ENCODE assay signal across 13 cellular contexts in genomic region chr15:45921978-45922377, GRCh38.
DNase-seq lines count a peak whose midpoint lies in the region; ATAC-seq and TF ChIP-seq lines count a peak whose summit lies in the region.
"Had no signal": no experiment of that assay in that cellular context is flagged by ENCODE, and none has a peak within 500 bp of the region (broad histone marks: within the 10 kb centered on the region; RNA-seq: fewer than 3 reads in every experiment).

No MANE protein-coding gene starts in this region.

- peak; percentile 54 to 58 for ATAC-seq in lower lobe of right lung
- peak; percentile 51 for ATAC-seq in upper lobe of right lung
- ATAC-seq in GM21423 (IDR thresholded peaks at IDR 0.05; ENCODE audit: unreplicated experiment), result no peak
- no peak for ATAC-seq in HG03025 (IDR thresholded peaks at IDR 0.05; ENCODE audit: low FRiP score, unreplicated experiment)
- ATAC-seq: GM23338 had no signal

- no peak overlapping the region for H3K4me3 ChIP-seq in lower lobe of right lung
- H3K4me3 ChIP-seq in upper lobe of right lung, result no peak overlapping the region
- H3K4me3 ChIP-seq: GM23338 had no signal

- CTCF ChIA-PET in MCF 10A (lab: Yijun Ruan, JAX), result no interaction called here

- no peaks in the 10 kb centered on the region for H3K27me3 Mint-ChIP-seq in MCF 10A (ENCODE audit: insufficient read depth, unreplicated experiment)
- H3K27me3 Mint-ChIP-seq: CD8-positive, alpha-beta memory T cell had no signal

- intact Hi-C loops in MCF 10A (cut with micrococcal nuclease), result no loop called here
- intact Hi-C loops in lower lobe of right lung (cut with DNase I), result no loop called here
- intact Hi-C loops in upper lobe of right lung (cut with DNase I), result no loop called here

- peak overlapping the region; percentile 75 for H3K27ac ChIP-seq in epithelial cell of prostate
- H3K27ac ChIP-seq in lower lobe of right lung, result peak overlapping the region; percentile 60
- H3K27ac ChIP-seq in upper lobe of right lung, result no peak overlapping the region
- H3K27ac ChIP-seq: 22Rv1 had no signal

- POLR2A ChIA-PET in MCF 10A (lab: Yijun Ruan, JAX), result interaction anchor here (3.7 kb wide), 1 partner anchor 51 kb away, joined by 16 read pairs; no protein-coding TSS in a partner anchor

- peak; percentile 18 to 75 for DNase-seq in T47D (ENCODE audit: low read depth in 1 of 2, low spot score in 1 of 2)
- DNase-seq in MCF 10A (ENCODE audit: unreplicated experiment), result no peak
- DNase-seq in epithelial cell of prostate (ENCODE audit: low read depth, low spot score), result no peak
- DNase-seq in lower lobe of right lung, result no peak
- DNase-seq in upper lobe of right lung, result no peak
- no peak for DNase-seq in amniotic stem cell (lab: John Stamatoyannopoulos, UW)
- DNase-seq: CD8-positive, alpha-beta memory T cell; DMS 273 treated with DMSO at 0.1 percent for 48 hours; H7 had no signal

- no TSS peak for BruUV-seq in MCF 10A (replicated peaks; lab: Mats Ljungman, UMichigan)

- no peaks in the 10 kb centered on the region for H3K27me3 ChIP-seq in lower lobe of right lung (ENCODE audit: low read depth)
- no peaks in the 10 kb centered on the region for H3K27me3 ChIP-seq in upper lobe of right lung

- H3K27ac Mint-ChIP-seq in MCF 10A (ENCODE audit: low read depth, unreplicated experiment), result no peak overlapping the region
- H3K27ac Mint-ChIP-seq: GM23338 had no signal

- H3K9me3 Mint-ChIP-seq in MCF 10A (ENCODE audit: unreplicated experiment), result peaks cover 7% of the 10 kb centered on the region

- H3K9me3 ChIP-seq in lower lobe of right lung (no peaks in the 10 kb centered on the region), upper lobe of right lung (no peaks in the 10 kb centered on the region)

- H3K4me1 Mint-ChIP-seq in MCF 10A (ENCODE audit: insufficient read depth, unreplicated experiment), result peaks cover 6% of the 10 kb centered on the region
- H3K4me1 Mint-ChIP-seq: CD8-positive, alpha-beta memory T cell; GM23338 had no signal

- TF ChIP-seq CTCF in MCF 10A (IDR thresholded peaks at IDR 0.05; ENCODE audit: unreplicated experiment), result no peak
- no peak for TF ChIP-seq CTCF in lower lobe of right lung (IDR thresholded peaks at IDR 0.05)
- TF ChIP-seq CTCF in upper lobe of right lung (IDR thresholded peaks at IDR 0.05), result no peak

- no peak overlapping the region for H3K4me3 Mint-ChIP-seq in MCF 10A (ENCODE audit: unreplicated experiment)
- H3K4me3 Mint-ChIP-seq: CD8-positive, alpha-beta memory T cell; GM23338 had no signal

- H3K4me1 ChIP-seq in lower lobe of right lung (peaks cover 8% of the 10 kb centered on the region), upper lobe of right lung (no peaks in the 10 kb centered on the region)

- in situ Hi-C loops in T47D (cut with HindIII; ENCODE audit: low pct_unique_long_range_greater_than_20kb, low sequenced_read_pairs), result no loop called here

- H3K36me3 Mint-ChIP-seq in MCF 10A (ENCODE audit: insufficient read depth, unreplicated experiment), result no peaks in the 10 kb centered on the region
- H3K36me3 Mint-ChIP-seq: CD8-positive, alpha-beta memory T cell had no signal

- H3K36me3 ChIP-seq in lower lobe of right lung (no peaks in the 10 kb centered on the region), upper lobe of right lung (no peaks in the 10 kb centered on the region)

Comparison
In these comparisons a context has a peak if more than half of its experiments do, and no peak if none do; other contexts are left out.
1. DNase-seq: peak in T47D (2 of 2); none in MCF 10A (single experiment), epithelial cell of prostate (single experiment), lower lobe of right lung (single experiment), upper lobe of right lung (single experiment) and amniotic stem cell (single experiment).
2. ATAC-seq: peak in lower lobe of right lung (2 of 2) and upper lobe of right lung (single experiment); none in GM21423 (single experiment) and HG03025 (single experiment).